In genomic region chr5:43563321-43563720, GRCh38 we compare ENCODE assay signal across 14 cellular contexts.
"Had no signal": no experiment of that assay in that cellular context is flagged by ENCODE, and none has a peak within 500 bp of the region (broad histone marks: within the 10 kb centered on the region; RNA-seq: fewer than 3 reads in every experiment).

No MANE protein-coding gene starts in this region.

- H3K27ac ChIP-seq: epithelial cell of prostate, ovary, VCaP had no signal

- H3K36me3 Mint-ChIP-seq: stimulated activated effector memory CD8-positive, alpha-beta T cell treated with anti-CD3 and anti-CD28 coated beads, Interleukin-12 subunit alpha, Interleukin-12 subunit beta, amount 100 ng/mL, for 72 hours had no signal

- H3K4me3 ChIP-seq: ovary had no signal

- H3K9me3 ChIP-seq: ovary had no signal

- H3K36me3 ChIP-seq: ovary had no signal

- H3K4me3 Mint-ChIP-seq: activated CD8-positive, alpha-beta T cell treated with anti-CD3 and anti-CD28 coated beads, Interleukin-2, amount 10 ng/mL, durations not matched to agents 7 days and 5 days; stimulated activated effector memory CD8-positive, alpha-beta T cell treated with anti-CD3 and anti-CD28 coated beads, Interleukin-12 subunit alpha, Interleukin-12 subunit beta, amount 100 ng/mL, for 72 hours had no signal

- FAIRE-seq: islet of Langerhans, small intestine had no signal

- H3K27me3 ChIP-seq: ovary had no signal

- H3K27ac Mint-ChIP-seq: activated CD8-positive, alpha-beta T cell treated with anti-CD3 and anti-CD28 coated beads, Interleukin-2, amount 10 ng/mL, durations not matched to agents 7 days and 5 days; stimulated activated effector memory CD8-positive, alpha-beta T cell treated with anti-CD3 and anti-CD28 coated beads, Interleukin-12 subunit alpha, Interleukin-12 subunit beta, amount 100 ng/mL, for 72 hours had no signal

- H3K9me3 Mint-ChIP-seq: stimulated activated effector memory CD8-positive, alpha-beta T cell treated with anti-CD3 and anti-CD28 coated beads, Interleukin-12 subunit alpha, Interleukin-12 subunit beta, amount 100 ng/mL, for 72 hours had no signal

- H3K4me1 Mint-ChIP-seq: stimulated activated effector memory CD8-positive, alpha-beta T cell treated with anti-CD3 and anti-CD28 coated beads, Interleukin-12 subunit alpha, Interleukin-12 subunit beta, amount 100 ng/mL, for 72 hours had no signal

- DNase-seq: activated CD8-positive, alpha-beta memory T cell treated with anti-CD3 and anti-CD28 coated beads, Interleukin-2, amount 50 U/mL, for 48 hours; activated CD8-positive, alpha-beta T cell treated with anti-CD3 and anti-CD28 coated beads, Interleukin-2, amount 10 ng/mL, durations not matched to agents 7 days and 5 days; activated naive CD4-positive, alpha-beta T cell; central memory CD4-positive, alpha-beta T cell; effector memory CD4-positive, alpha-beta T cell; foreskin fibroblast; head of caudate nucleus; ovary; small intestine; substantia nigra had no signal
